ENCODE assay signal across 8 cellular contexts in genomic region chr1:157377216-157377821, GRCh38.
DNase-seq lines count a peak whose midpoint lies in the region; ATAC-seq and TF ChIP-seq lines count a peak whose summit lies in the region.

No MANE protein-coding gene starts in this region.

- no peak overlapping the region for H3K27ac ChIP-seq in thyroid gland

- H3K27me3 ChIP-seq in thyroid gland, result no peaks in the 10 kb centered on the region

- peak in 3 of 6 experiments; percentile 32 to 58 (median 38) for TF ChIP-seq CTCF in thyroid gland (IDR thresholded peaks at IDR 0.05)

- ATAC-seq in SK-N-SH treated with all-trans-retinoic acid at 6 μM for 48 hours, result peak; percentile 89
- no peak for ATAC-seq in HG03135 (IDR thresholded peaks at IDR 0.05; ENCODE audit: unreplicated experiment)

- intact Hi-C loops in thyroid gland (cut with DNase I) (loop anchor here (5.0 kb wide), 1 partner anchor 110 kb away; no protein-coding TSS in a partner anchor), cardiac septum (cut with DNase I) (loop anchor here (5.0 kb wide), 1 partner anchor 110 kb away; no protein-coding TSS in a partner anchor)

- WGBS in thyroid gland, 2 donors, result 26 to 27% methylated on average over 9 of the region's 9 CpGs

- peak; percentile 38 for DNase-seq in NK-92 treated with Interleukin-12 subunit alpha and Interleukin-12 subunit beta, amount 100 ng/mL, for 24 hours (lab: John Stamatoyannopoulos, UW)
- DNase-seq in NK-92 (lab: John Stamatoyannopoulos, UW; ENCODE audit: unreplicated experiment), result no peak
- DNase-seq in LHCN-M2 (ENCODE audit: low read depth), result peak; percentile 39
- DNase-seq in hepatic stellate cell (ENCODE audit: low spot score), result peak; percentile 16
- peak; percentile 34 for DNase-seq in thyroid gland
- no peak for DNase-seq in cardiac septum (ENCODE audit: low spot score)

- TF ChIP-seq POLR2A in thyroid gland (IDR thresholded peaks at IDR 0.05), result no peak

- no peaks in the 10 kb centered on the region for H3K4me1 ChIP-seq in thyroid gland

- H3K36me3 ChIP-seq in thyroid gland, result no peaks in the 10 kb centered on the region

- no peak overlapping the region for H3K4me3 ChIP-seq in thyroid gland (replicated peaks in 1 of 3)

- H3K9me3 ChIP-seq in thyroid gland, result no peaks in the 10 kb centered on the region

TF ChIP-seq in SK-N-SH treated with all-trans-retinoic acid at 6 μM for 48 hours, 23 proteins besides CTCF, POLR2A, EP300 and RAD21:
- TF ChIP-seq BACH2 (CRISPR knock-in tag; IDR thresholded peaks at IDR 0.05; ENCODE audit: borderline replicate concordance) (no peak), ZNF565 (CRISPR knock-in tag; conservative IDR thresholded peaks at IDR 0.05; ENCODE audit: low read depth) (no peak), OSR1 (CRISPR knock-in tag; IDR thresholded peaks at IDR 0.05) (no peak), CSDC2 (CRISPR knock-in tag; IDR thresholded peaks at IDR 0.05) (no peak), ZNF8 (CRISPR knock-in tag; IDR thresholded peaks at IDR 0.05) (no peak), TSHZ2 (CRISPR knock-in tag; IDR thresholded peaks at IDR 0.05) (no peak), ZFP3 (CRISPR knock-in tag; IDR thresholded peaks at IDR 0.05) (no peak), ISL1 (CRISPR knock-in tag; IDR thresholded peaks at IDR 0.05) (no peak), CREB5 (CRISPR knock-in tag; IDR thresholded peaks at IDR 0.05; ENCODE audit: low read depth) (no peak), ARNTL (CRISPR knock-in tag; IDR thresholded peaks at IDR 0.05; ENCODE audit: borderline replicate concordance, low read depth) (no peak), TOX (CRISPR knock-in tag; IDR thresholded peaks at IDR 0.05; ENCODE audit: borderline replicate concordance) (no peak), RARB (CRISPR knock-in tag; IDR thresholded peaks at IDR 0.05) (no peak), ZFP30 (CRISPR knock-in tag; IDR thresholded peaks at IDR 0.05) (no peak), TCF4 (CRISPR knock-in tag; IDR thresholded peaks at IDR 0.05; ENCODE audit: borderline replicate concordance) (no peak), POU6F1 (CRISPR knock-in tag; IDR thresholded peaks at IDR 0.05; ENCODE audit: borderline replicate concordance, low read depth) (no peak)

Comparison
In these comparisons a context has a peak if more than half of its experiments do, and no peak if none do; other contexts are left out.
1. DNase-seq: peak in NK-92 treated with Interleukin-12 subunit alpha and Interleukin-12 subunit beta, amount 100 ng/mL, for 24 hours (single experiment), LHCN-M2 (single experiment), hepatic stellate cell (single experiment) and thyroid gland (2 of 2); none in NK-92 (single experiment) and cardiac septum (single experiment).